ENCODE assay signal across 9 cellular contexts in the genomic region with DNA sequence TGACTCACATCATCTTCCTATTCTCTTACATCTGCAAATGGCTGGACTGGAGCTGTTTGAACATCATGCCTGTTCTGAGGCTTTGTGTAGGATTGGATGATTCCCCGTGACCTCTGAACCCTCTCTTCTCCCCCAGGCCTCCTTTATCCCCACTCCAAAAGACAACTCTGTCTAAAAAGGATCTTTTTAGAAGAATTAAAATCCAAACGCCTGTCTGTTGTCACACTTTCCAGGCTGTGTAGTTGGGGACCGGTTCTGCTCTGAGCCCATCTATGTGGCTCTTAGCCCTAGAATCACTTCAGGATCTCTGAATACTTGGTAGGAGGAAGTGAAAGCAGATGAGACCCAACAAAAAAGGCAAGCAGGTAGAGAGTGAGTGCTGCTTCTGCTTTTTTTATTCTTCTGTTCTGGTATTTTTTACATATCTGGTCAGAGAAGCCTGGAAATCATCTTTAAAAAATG. TPM values are rescaled to one million over a fixed set of nuclear protein-coding genes. Genes with fewer than 3 reads are reported as not detected.
A peak's percentile ranks its signal among the peaks of the same experiment; 100 is the strongest.
DNase-seq lines count a peak whose midpoint lies in the region; ATAC-seq and TF ChIP-seq lines count a peak whose summit lies in the region.
"Had no signal": no experiment of that assay in that cellular context is flagged by ENCODE, and none has a peak within 500 bp of the region (broad histone marks: within the 10 kb centered on the region; RNA-seq: fewer than 3 reads in every experiment).

No MANE protein-coding gene starts in this region.

- no peak for TF ChIP-seq CTCF in CD4-positive, alpha-beta T cell (IDR thresholded peaks at IDR 0.05)
- TF ChIP-seq CTCF in glutamatergic neuron (IDR thresholded peaks at IDR 0.05; ENCODE audit: partially characterized antibody, unreplicated experiment) = no peak

- peak overlapping the region; percentile 64 for H3K27ac ChIP-seq in CD4-positive, alpha-beta T cell (ENCODE audit: low read depth, low read length)

- intact Hi-C loops in CD4-positive, alpha-beta T cell (cut with DNase I, micrococcal nuclease) = loop anchor here in 1 of 2 experiments (5.0 kb wide), 3 partner anchors 36 to 571 kb away; partner anchors contain the start of gene SP100

- H3K4me1 Mint-ChIP-seq in CD4-positive, alpha-beta T cell (ENCODE audit: low read depth) = peaks cover 70% of the 10 kb centered on the region
- peaks cover 56% of the 10 kb centered on the region for H3K4me1 Mint-ChIP-seq in activated naive CD8-positive, alpha-beta T cell treated with anti-CD3 and anti-CD28 coated beads, Interleukin-2, amount 10 ng/mL, durations not matched to agents 7 days and 5 days
- no peaks in the 10 kb centered on the region for H3K4me1 Mint-ChIP-seq in glutamatergic neuron (ENCODE audit: low read depth, unreplicated experiment)

- POLR2A ChIA-PET in CD4-positive, alpha-beta T cell (lab: Charles Lee) = interaction anchor here (0.7 to 2.1 kb wide), 10 partner anchors 9 to 568 kb away, joined by 3 to 14 read pairs (median 5); partner anchors contain the start of gene SP140L
- POLR2A ChIA-PET in activated naive CD8-positive, alpha-beta T cell treated with anti-CD3 and anti-CD28 coated beads, Interleukin-2, amount 10 ng/mL, durations not matched to agents 7 days and 5 days (lab: Charles Lee) = interaction anchor here (1.0 to 1.4 kb wide), 4 partner anchors 93 to 221 kb away, joined by 3 to 13 read pairs (median 5); partner anchors contain the start of genes SP100 and SP140L

- CTCF ChIA-PET in CD4-positive, alpha-beta T cell (lab: Charles Lee) = interaction anchor here (1.1 kb wide), 1 partner anchor 66 kb away, joined by 3 read pairs; no protein-coding TSS in a partner anchor

- peak; percentile 33 for ATAC-seq in CD4-positive, alpha-beta T cell (ENCODE audit: poor library complexity)
- ATAC-seq in GM19467 (IDR thresholded peaks at IDR 0.05; ENCODE audit: unreplicated experiment) (peak; percentile 68), HG03432 (IDR thresholded peaks at IDR 0.05; ENCODE audit: unreplicated experiment) (peak; percentile 73)
- ATAC-seq in activated naive CD8-positive, alpha-beta T cell treated with anti-CD3 and anti-CD28 coated beads, Interleukin-2, amount 10 ng/mL, durations not matched to agents 7 days and 5 days (ENCODE audit: low read depth) = peak; percentile 30

- peaks cover 13% of the 10 kb centered on the region for H3K9me3 ChIP-seq in CD4-positive, alpha-beta T cell (ENCODE audit: control insufficient read depth, low read length)
- H3K9me3 ChIP-seq: right lobe of liver had no signal

- H3K27me3 ChIP-seq in CD4-positive, alpha-beta T cell (ENCODE audit: control insufficient read depth, insufficient read depth, low read length) = no peaks in the 10 kb centered on the region
- H3K27me3 ChIP-seq: right lobe of liver had no signal

- peak overlapping the region; percentile 90 for H3K4me3 Mint-ChIP-seq in CD4-positive, alpha-beta T cell
- peak overlapping the region; percentile 89 for H3K4me3 Mint-ChIP-seq in activated naive CD8-positive, alpha-beta T cell treated with anti-CD3 and anti-CD28 coated beads, Interleukin-2, amount 10 ng/mL, durations not matched to agents 7 days and 5 days
- H3K4me3 Mint-ChIP-seq in glutamatergic neuron (ENCODE audit: unreplicated experiment) = no peak overlapping the region

- peaks cover 26% of the 10 kb centered on the region for H3K36me3 Mint-ChIP-seq in CD4-positive, alpha-beta T cell (ENCODE audit: low read depth)
- peaks cover 25% of the 10 kb centered on the region for H3K36me3 Mint-ChIP-seq in activated naive CD8-positive, alpha-beta T cell treated with anti-CD3 and anti-CD28 coated beads, Interleukin-2, amount 10 ng/mL, durations not matched to agents 7 days and 5 days
- H3K36me3 Mint-ChIP-seq in glutamatergic neuron (ENCODE audit: unreplicated experiment) = peaks cover 5% of the 10 kb centered on the region

- no peak for DNase-seq in CD4-positive, alpha-beta T cell
- DNase-seq in activated naive CD8-positive, alpha-beta T cell treated with anti-CD3 and anti-CD28 coated beads, Interleukin-2, amount 10 ng/mL, durations not matched to agents 7 days and 5 days = no peak
- no peak for DNase-seq in DMS153 (lab: John Stamatoyannopoulos, UW)
- DNase-seq in glutamatergic neuron = no peak
- DNase-seq in NCI-H128 (lab: John Stamatoyannopoulos, UW; ENCODE audit: unreplicated experiment) = no peak
- no peak for DNase-seq in ureter (ENCODE audit: low spot score)

- H3K9me3 Mint-ChIP-seq in CD4-positive, alpha-beta T cell = peaks cover 4% of the 10 kb centered on the region
- H3K9me3 Mint-ChIP-seq in activated naive CD8-positive, alpha-beta T cell treated with anti-CD3 and anti-CD28 coated beads, Interleukin-2, amount 10 ng/mL, durations not matched to agents 7 days and 5 days = peaks cover 12% of the 10 kb centered on the region
- H3K9me3 Mint-ChIP-seq in glutamatergic neuron (ENCODE audit: unreplicated experiment) = peaks cover 2% of the 10 kb centered on the region

- peak overlapping the region; percentile 93 for H3K27ac Mint-ChIP-seq in CD4-positive, alpha-beta T cell
- peak overlapping the region; percentile 94 for H3K27ac Mint-ChIP-seq in activated naive CD8-positive, alpha-beta T cell treated with anti-CD3 and anti-CD28 coated beads, Interleukin-2, amount 10 ng/mL, durations not matched to agents 7 days and 5 days
- H3K27ac Mint-ChIP-seq in glutamatergic neuron (ENCODE audit: unreplicated experiment) = no peak overlapping the region

- no peaks in the 10 kb centered on the region for H3K27me3 Mint-ChIP-seq in CD4-positive, alpha-beta T cell
- no peaks in the 10 kb centered on the region for H3K27me3 Mint-ChIP-seq in activated naive CD8-positive, alpha-beta T cell treated with anti-CD3 and anti-CD28 coated beads, Interleukin-2, amount 10 ng/mL, durations not matched to agents 7 days and 5 days
- H3K27me3 Mint-ChIP-seq in glutamatergic neuron (ENCODE audit: unreplicated experiment) = no peaks in the 10 kb centered on the region

RNA-seq across cellular contexts. Expression of gene SP140, which starts 0.6 kb away (rescaled TPM):
- 10 to 100 TPM; 51.2 to 55.1 TPM for total RNA-seq in CD4-positive, alpha-beta T cell
- total RNA-seq in activated naive CD8-positive, alpha-beta T cell treated with anti-CD3 and anti-CD28 coated beads, Interleukin-2, amount 10 ng/mL, durations not matched to agents 7 days and 5 days = 10 to 100 TPM; 58.7 to 61.4 TPM
- total RNA-seq in glutamatergic neuron (ENCODE audit: unreplicated experiment) (not detected), ureter (2.7 TPM)

RNA-seq across cellular contexts. Expression of gene SP110, which starts 6.3 kb away (rescaled TPM):
- total RNA-seq in CD4-positive, alpha-beta T cell = 10 to 100 TPM; 59.4 to 63.7 TPM
- total RNA-seq in activated naive CD8-positive, alpha-beta T cell treated with anti-CD3 and anti-CD28 coated beads, Interleukin-2, amount 10 ng/mL, durations not matched to agents 7 days and 5 days = 100 to 1,000 TPM; 153 to 158 TPM
- 1.3 TPM for total RNA-seq in glutamatergic neuron (ENCODE audit: unreplicated experiment)
- 26.1 TPM for total RNA-seq in ureter

Comparison
In these comparisons a context has a peak if more than half of its experiments do, and no peak if none do; other contexts are left out.
1. RNA of gene SP140, which starts 0.6 kb away (total RNA-seq): 58.7 to 61.4 TPM in activated naive CD8-positive, alpha-beta T cell treated with anti-CD3 and anti-CD28 coated beads, Interleukin-2, amount 10 ng/mL, durations not matched to agents 7 days and 5 days and 51.2 to 55.1 TPM in CD4-positive, alpha-beta T cell; 2.7 TPM in ureter (single experiment) and not detected in glutamatergic neuron (single experiment); every median in the first group is over 10 times any median in the second.
2. RNA of gene SP110, which starts 6.3 kb away (total RNA-seq): 153 to 158 TPM in activated naive CD8-positive, alpha-beta T cell treated with anti-CD3 and anti-CD28 coated beads, Interleukin-2, amount 10 ng/mL, durations not matched to agents 7 days and 5 days, 59.4 to 63.7 TPM in CD4-positive, alpha-beta T cell and 26.1 TPM in ureter (single experiment); 1.3 TPM in glutamatergic neuron (single experiment); every median in the first group is over 10 times any median in the second.
3. Peak in every context shown above with its lines, with median percentiles within 50 percentile points of each other: ATAC-seq.